ENCODE assay signal across 16 cellular contexts in the genomic region with DNA sequence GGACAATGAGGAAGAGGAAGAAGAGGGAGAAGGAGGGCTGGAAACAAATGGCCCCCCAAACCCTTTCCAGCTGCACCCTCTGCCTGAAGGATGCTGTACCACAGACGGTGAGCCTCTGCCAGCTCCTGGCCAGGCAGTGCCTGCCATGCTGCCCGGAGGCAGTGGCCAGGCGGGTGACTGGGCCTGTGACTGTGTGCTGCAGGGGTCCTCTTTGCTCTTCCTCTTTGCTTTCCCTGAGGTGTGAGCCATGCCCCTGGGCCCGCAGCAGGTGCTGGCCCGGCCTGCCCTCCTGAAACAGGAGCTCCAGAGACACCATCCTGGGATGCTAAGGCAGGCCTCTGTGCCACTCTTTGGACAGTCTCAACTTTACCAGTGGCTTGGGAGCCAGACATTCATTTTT. TPM values are rescaled to one million over a fixed set of nuclear protein-coding genes. Genes with fewer than 3 reads are reported as not detected.
"Had no signal": no experiment of that assay in that cellular context is flagged by ENCODE, and none has a peak within 500 bp of the region (broad histone marks: within the 10 kb centered on the region; RNA-seq: fewer than 3 reads in every experiment).

No MANE protein-coding gene starts in this region.

- H3K36me3 ChIP-seq: SJSA1 had no signal

- ATAC-seq: activated naive CD4-positive, alpha-beta T cell treated with anti-CD3 and anti-CD28 coated beads, Interleukin-2, amount 50 U/mL, for 72 hours; activated T-cell treated with anti-CD3 and anti-CD28 coated beads, Interleukin-2, amount 50 U/mL, for 72 hours; left colon; psoas muscle; right cardiac atrium; stimulated activated memory B cell treated with anti-CD40 and anti-IgM and Interleukin-4, amounts not matched to agents 10 μg/mL and 1 μg/mL and 100 μg/mL, for 72 hours had no signal

- H3K4me3 ChIP-seq: lung, psoas muscle, SJSA1, tibial nerve had no signal

- H3K4me1 ChIP-seq: tibial nerve had no signal

- H3K9me3 Mint-ChIP-seq: activated naive CD4-positive, alpha-beta T cell treated with anti-CD3 and anti-CD28 coated beads, Interleukin-2, amount 50 U/mL, for 72 hours; activated T-cell treated with anti-CD3 and anti-CD28 coated beads, Interleukin-2, amount 50 U/mL, for 72 hours; dendritic cell treated with granulocyte-macrophage colony-stimulating factor and Interleukin-4, amounts not matched to agents 40 ng/mL and 50 ng/mL, for 4 days; stimulated activated memory B cell treated with anti-CD40 and anti-IgM and Interleukin-4, amounts not matched to agents 10 μg/mL and 1 μg/mL and 100 μg/mL, for 72 hours had no signal

- H3K27ac Mint-ChIP-seq: activated naive CD4-positive, alpha-beta T cell treated with anti-CD3 and anti-CD28 coated beads, Interleukin-2, amount 50 U/mL, for 72 hours; activated T-cell treated with anti-CD3 and anti-CD28 coated beads, Interleukin-2, amount 50 U/mL, for 72 hours; dendritic cell treated with granulocyte-macrophage colony-stimulating factor and Interleukin-4, amounts not matched to agents 40 ng/mL and 50 ng/mL, for 4 days; stimulated activated memory B cell treated with anti-CD40 and anti-IgM and Interleukin-4, amounts not matched to agents 10 μg/mL and 1 μg/mL and 100 μg/mL, for 72 hours had no signal

- H3K27me3 ChIP-seq: SJSA1, tibial nerve had no signal

- H3K36me3 Mint-ChIP-seq: activated naive CD4-positive, alpha-beta T cell treated with anti-CD3 and anti-CD28 coated beads, Interleukin-2, amount 50 U/mL, for 72 hours; stimulated activated memory B cell treated with anti-CD40 and anti-IgM and Interleukin-4, amounts not matched to agents 10 μg/mL and 1 μg/mL and 100 μg/mL, for 72 hours had no signal

- H3K4me1 Mint-ChIP-seq: stimulated activated memory B cell treated with anti-CD40 and anti-IgM and Interleukin-4, amounts not matched to agents 10 μg/mL and 1 μg/mL and 100 μg/mL, for 72 hours had no signal

- H3K4me3 Mint-ChIP-seq: activated T-cell treated with anti-CD3 and anti-CD28 coated beads, Interleukin-2, amount 50 U/mL, for 72 hours; dendritic cell treated with granulocyte-macrophage colony-stimulating factor and Interleukin-4, amounts not matched to agents 40 ng/mL and 50 ng/mL, for 4 days; stimulated activated memory B cell treated with anti-CD40 and anti-IgM and Interleukin-4, amounts not matched to agents 10 μg/mL and 1 μg/mL and 100 μg/mL, for 72 hours had no signal

- DNase-seq: activated CD4-positive, alpha-beta T cell treated with anti-CD3 and anti-CD28 coated beads, Interleukin-2, amount 50 U/mL, for 4 hours; activated gamma-delta T cell treated with Interleukin-2 at 50 U/mL for 16 hours; activated T-cell treated with anti-CD3 and anti-CD28 coated beads, Interleukin-2, amount 50 U/mL, for 72 hours; effector CD8-positive, alpha-beta T cell; left colon; right cardiac atrium; small intestine; stimulated activated CD4-positive, alpha-beta T cell treated with anti-CD3 and anti-CD28 coated beads, Interleukin-4, amount 100 ng/mL, for 4 hours; T-helper 2 cell had no signal

- H3K9me3 ChIP-seq: psoas muscle, SJSA1, tibial nerve had no signal

- H3K27ac ChIP-seq: psoas muscle, SJSA1, tibial nerve had no signal

RNA-seq across cellular contexts. Expression of a gene that starts 28.6 kb away (rescaled TPM):
- total RNA-seq: SJSA1 had no signal
